Comparison of ENCODE assay signal across 20 cellular contexts in the genomic region with DNA sequence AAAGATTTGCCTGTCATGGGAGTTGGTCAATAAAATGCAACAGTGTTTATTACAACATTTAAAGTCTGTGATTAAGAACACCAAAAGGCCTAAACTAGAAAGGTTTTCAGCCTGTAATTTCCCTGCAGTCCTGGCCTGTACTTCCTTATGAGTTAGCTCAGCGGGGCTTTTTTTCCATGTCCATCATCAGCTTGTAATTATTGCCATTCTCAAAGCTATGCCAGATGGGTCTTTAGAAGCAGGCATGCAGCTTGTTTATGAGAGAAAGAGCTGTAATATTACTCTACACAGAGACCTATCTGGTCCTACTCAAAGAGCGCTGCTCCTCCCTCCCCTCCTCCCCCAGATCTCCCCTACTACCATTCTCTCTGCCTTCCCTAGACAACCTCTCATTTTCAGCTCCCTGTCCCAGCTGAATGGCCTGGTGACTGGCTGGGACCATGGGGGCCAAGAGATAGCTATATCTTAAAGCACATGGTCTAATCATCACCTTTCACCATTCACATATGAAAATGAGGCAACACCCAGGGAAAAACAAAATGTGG.
A peak's percentile ranks its signal among the peaks of the same experiment; 100 is the strongest.
DNase-seq lines count a peak whose midpoint lies in the region; ATAC-seq, FAIRE-seq and TF ChIP-seq lines count a peak whose summit lies in the region.
"Had no signal": no experiment of that assay in that cellular context is flagged by ENCODE, and none has a peak within 500 bp of the region (broad histone marks: within the 10 kb centered on the region; RNA-seq: fewer than 3 reads in every experiment).

No MANE protein-coding gene starts in this region.

- H3K9me3 ChIP-seq in endodermal cell (ENCODE audit: control insufficient read depth, low read length) (no peaks in the 10 kb centered on the region), osteoblast (ENCODE audit: low read depth, low read length) (no peaks in the 10 kb centered on the region)
- H3K9me3 ChIP-seq: body of pancreas, sigmoid colon, uterus had no signal

- peak; percentile 97 for DNase-seq in NCI-H1694 (lab: John Stamatoyannopoulos, UW)
- DNase-seq in endodermal cell = no peak
- no peak for DNase-seq in osteoblast (ENCODE audit: insufficient read length, low spot score, missing footprints)
- DNase-seq in 8988T = no peak
- no peak for DNase-seq in activated CD8-positive, alpha-beta T cell treated with anti-CD3 and anti-CD28 coated beads, Interleukin-2, amount 10 ng/mL, durations not matched to agents 7 days and 5 days
- no peak for DNase-seq in stimulated activated naive CD8-positive, alpha-beta T cell treated with anti-CD3 and anti-CD28 coated beads, Interleukin-15, Interleukin-2, amounts not matched to agents 100 U/mL and 50 U/mL, for 24 hours
- DNase-seq: activated CD4-positive, alpha-beta memory T cell treated with anti-CD3 and anti-CD28 coated beads for 36 hours; activated effector memory CD4-positive, alpha-beta T cell treated with anti-CD3 and anti-CD28 coated beads, Interleukin-2, amount 50 U/mL, for 16 hours; body of pancreas; CD8-positive, alpha-beta T cell; DMS53; Kasumi-1; naive thymus-derived CD8-positive, alpha-beta T cell; posterior cingulate gyrus; sigmoid colon; uterus had no signal

- POLR2A ChIA-PET in activated CD8-positive, alpha-beta T cell treated with anti-CD3 and anti-CD28 coated beads, Interleukin-2, amount 10 ng/mL, durations not matched to agents 7 days and 5 days (lab: Charles Lee) = interaction anchor here (0.7 kb wide), 1 partner anchor 15 kb away, joined by 3 read pairs; no protein-coding TSS in a partner anchor

- H3K36me3 ChIP-seq in endodermal cell (ENCODE audit: control insufficient read depth, insufficient read depth, low read length) = no peaks in the 10 kb centered on the region
- no peaks in the 10 kb centered on the region for H3K36me3 ChIP-seq in osteoblast (ENCODE audit: insufficient read depth, low read length)
- H3K36me3 ChIP-seq: sigmoid colon, uterus had no signal

- H3K4me3 ChIP-seq in endodermal cell (ENCODE audit: low read length) (no peak overlapping the region), osteoblast (ENCODE audit: insufficient read depth, low read length) (no peak overlapping the region)
- H3K4me3 ChIP-seq: body of pancreas, sigmoid colon, uterus had no signal

- CTCF ChIA-PET in activated CD8-positive, alpha-beta T cell treated with anti-CD3 and anti-CD28 coated beads, Interleukin-2, amount 10 ng/mL, durations not matched to agents 7 days and 5 days (lab: Charles Lee) = interaction anchor here (1.7 kb wide), 1 partner anchor 142 kb away, joined by 3 read pairs; no protein-coding TSS in a partner anchor

- peaks cover 28% of the 10 kb centered on the region for H3K4me1 Mint-ChIP-seq in endodermal cell
- H3K4me1 Mint-ChIP-seq in activated CD8-positive, alpha-beta T cell treated with anti-CD3 and anti-CD28 coated beads, Interleukin-2, amount 10 ng/mL, durations not matched to agents 7 days and 5 days (ENCODE audit: low read depth) = peaks cover 6% of the 10 kb centered on the region

- H3K79me2 ChIP-seq in osteoblast (ENCODE audit: insufficient read depth, low read length) = no peaks in the 10 kb centered on the region

- peak overlapping the region; percentile 35 for H2AFZ ChIP-seq in osteoblast (ENCODE audit: low read length)

- H3K9ac ChIP-seq in endodermal cell (ENCODE audit: extremely low read depth, low read length, poor library complexity, severe bottlenecking) = no peak overlapping the region

- no peaks in the 10 kb centered on the region for H4K20me1 ChIP-seq in osteoblast (ENCODE audit: insufficient read depth, low read length)

- H3K9me3 Mint-ChIP-seq in endodermal cell = no peaks in the 10 kb centered on the region
- H3K9me3 Mint-ChIP-seq in activated CD8-positive, alpha-beta T cell treated with anti-CD3 and anti-CD28 coated beads, Interleukin-2, amount 10 ng/mL, durations not matched to agents 7 days and 5 days (ENCODE audit: insufficient read depth) = no peaks in the 10 kb centered on the region
- H3K9me3 Mint-ChIP-seq: activated CD4-positive, alpha-beta memory T cell treated with anti-CD3 and anti-CD28 coated beads for 36 hours; CD8-positive, alpha-beta T cell; naive thymus-derived CD8-positive, alpha-beta T cell; T-helper 2 cell treated with Interferon-gamma antibody and Interleukin-4, amounts not matched to agents 5 μg/mL and 100 μg/mL, for 36 hours had no signal

- peak overlapping the region; percentile 66 for H3K27ac ChIP-seq in endodermal cell (ENCODE audit: low read depth, low read length)
- H3K27ac ChIP-seq in osteoblast (ENCODE audit: low read depth, low read length) = no peak overlapping the region
- H3K27ac ChIP-seq: body of pancreas, RWPE1, sigmoid colon, uterus had no signal

- H3K4me3 Mint-ChIP-seq in endodermal cell = no peak overlapping the region
- H3K4me3 Mint-ChIP-seq in activated CD8-positive, alpha-beta T cell treated with anti-CD3 and anti-CD28 coated beads, Interleukin-2, amount 10 ng/mL, durations not matched to agents 7 days and 5 days = no peak overlapping the region
- H3K4me3 Mint-ChIP-seq: activated CD4-positive, alpha-beta memory T cell treated with anti-CD3 and anti-CD28 coated beads for 36 hours; CD8-positive, alpha-beta T cell; naive thymus-derived CD8-positive, alpha-beta T cell; T-helper 2 cell treated with Interferon-gamma antibody and Interleukin-4, amounts not matched to agents 5 μg/mL and 100 μg/mL, for 36 hours had no signal

- no peaks in the 10 kb centered on the region for H3K36me3 Mint-ChIP-seq in endodermal cell (ENCODE audit: low read depth)
- H3K36me3 Mint-ChIP-seq in activated CD8-positive, alpha-beta T cell treated with anti-CD3 and anti-CD28 coated beads, Interleukin-2, amount 10 ng/mL, durations not matched to agents 7 days and 5 days (ENCODE audit: low read depth) = no peaks in the 10 kb centered on the region
- H3K36me3 Mint-ChIP-seq: activated CD4-positive, alpha-beta memory T cell treated with anti-CD3 and anti-CD28 coated beads for 36 hours; CD8-positive, alpha-beta T cell; naive thymus-derived CD8-positive, alpha-beta T cell had no signal

- WGBS in endodermal cell (ENCODE audit: insufficient coverage in 1 of 2, insufficient read length in 1 of 2), 2 experiments = 80 to 89% methylated on average over 1 to 2 of the region's 2 CpGs

- peak; percentile 100 for FAIRE-seq in G401.6 (lab: Jason Lieb, UNC)
- FAIRE-seq: colon had no signal

- TF ChIP-seq CTCF in endodermal cell (conservative IDR thresholded peaks at IDR 0.05) (no peak), osteoblast (IDR thresholded peaks at IDR 0.05; ENCODE audit: extremely low read depth, low read depth, low read length) (no peak)

- H3K4me1 ChIP-seq in endodermal cell (ENCODE audit: control insufficient read depth, insufficient read depth, low read length) (peaks cover 2% of the 10 kb centered on the region), osteoblast (ENCODE audit: insufficient read depth, low read length) (peaks cover 26% of the 10 kb centered on the region)
- H3K4me1 ChIP-seq: body of pancreas, uterus had no signal

- no peaks in the 10 kb centered on the region for H3K27me3 ChIP-seq in endodermal cell (ENCODE audit: control insufficient read depth, insufficient read depth, low read length, poor library complexity, severe bottlenecking)
- no peaks in the 10 kb centered on the region for H3K27me3 ChIP-seq in osteoblast (ENCODE audit: insufficient read depth, low read length)
- H3K27me3 ChIP-seq: body of pancreas, sigmoid colon, uterus had no signal

- H3K27me3 Mint-ChIP-seq in endodermal cell (ENCODE audit: insufficient read depth) = peaks cover 2% of the 10 kb centered on the region
- H3K27me3 Mint-ChIP-seq in activated CD8-positive, alpha-beta T cell treated with anti-CD3 and anti-CD28 coated beads, Interleukin-2, amount 10 ng/mL, durations not matched to agents 7 days and 5 days (ENCODE audit: low read depth) = peaks cover 9% of the 10 kb centered on the region

- no peak for ATAC-seq in activated CD8-positive, alpha-beta T cell treated with anti-CD3 and anti-CD28 coated beads, Interleukin-2, amount 10 ng/mL, durations not matched to agents 7 days and 5 days
- ATAC-seq in stimulated activated naive CD8-positive, alpha-beta T cell treated with anti-CD3 and anti-CD28 coated beads, Interleukin-15, Interleukin-2, amounts not matched to agents 100 U/mL and 50 U/mL, for 24 hours = no peak
- ATAC-seq: body of pancreas; CD8-positive, alpha-beta T cell; naive thymus-derived CD8-positive, alpha-beta T cell had no signal

- H3K27ac Mint-ChIP-seq in endodermal cell = peak overlapping the region; percentile 74
- no peak overlapping the region for H3K27ac Mint-ChIP-seq in activated CD8-positive, alpha-beta T cell treated with anti-CD3 and anti-CD28 coated beads, Interleukin-2, amount 10 ng/mL, durations not matched to agents 7 days and 5 days
- H3K27ac Mint-ChIP-seq: activated CD4-positive, alpha-beta memory T cell treated with anti-CD3 and anti-CD28 coated beads for 36 hours; CD8-positive, alpha-beta T cell; naive thymus-derived CD8-positive, alpha-beta T cell; T-helper 2 cell treated with Interferon-gamma antibody and Interleukin-4, amounts not matched to agents 5 μg/mL and 100 μg/mL, for 36 hours had no signal

- H3K4me2 ChIP-seq in osteoblast (ENCODE audit: insufficient read depth, low read length) = no peak overlapping the region
